In the genomic region with DNA sequence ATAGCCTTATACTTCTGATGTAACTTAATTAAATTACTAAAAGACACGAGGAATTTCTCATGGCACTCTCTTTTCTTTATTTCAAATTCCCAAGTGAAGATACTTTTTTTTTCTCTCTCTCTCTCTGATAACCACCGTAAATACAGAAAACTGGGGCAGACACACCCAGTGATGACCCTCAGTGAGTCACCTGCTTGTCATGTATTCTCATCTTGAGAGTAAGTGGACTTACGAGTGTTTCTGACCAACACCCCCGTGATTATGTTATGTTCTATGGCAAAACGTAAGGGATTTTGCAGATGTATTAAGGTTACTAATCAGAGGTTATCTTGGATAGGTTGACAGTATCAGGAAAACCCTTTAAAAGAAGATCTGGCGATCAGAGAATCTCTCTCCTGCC, we compare ENCODE assay signal across 31 cellular contexts.
DNase-seq lines count a peak whose midpoint lies in the region; ATAC-seq and TF ChIP-seq lines count a peak whose summit lies in the region.
"Had no signal": no experiment of that assay in that cellular context is flagged by ENCODE, and none has a peak within 500 bp of the region (broad histone marks: within the 10 kb centered on the region; RNA-seq: fewer than 3 reads in every experiment).

No MANE protein-coding gene starts in this region.

- DNase-seq in MCF 10A (ENCODE audit: unreplicated experiment) (peak; percentile 15), breast epithelium (ENCODE audit: low spot score in 2 of 2) (no peak), RWPE1 (ENCODE audit: low spot score) (peak; percentile 54), fibroblast of lung (ENCODE audit: low read depth in 2 of 2) (peak; percentile 16 to 27), hypothalamus (lab: John Stamatoyannopoulos, UW) (no peak), osteoblast (ENCODE audit: insufficient read length, low spot score, missing footprints) (no peak)
- no peak for DNase-seq in activated CD8-positive, alpha-beta memory T cell treated with anti-CD3 and anti-CD28 coated beads, Interleukin-2, amount 50 U/mL, for 48 hours
- DNase-seq in activated CD8-positive, alpha-beta T cell treated with anti-CD3 and anti-CD28 coated beads, Interleukin-2, amount 10 ng/mL, durations not matched to agents 7 days and 5 days = no peak
- DNase-seq: activated B cell treated with CpG ODN at 0.5 μM for 24 hours; activated CD4-positive, alpha-beta T cell treated with anti-CD3 and anti-CD28 coated beads, Interleukin-2, amount 50 U/mL, for 1 hour; activated naive CD4-positive, alpha-beta T cell treated with Interleukin-2 at 50 U/mL for 16 hours; activated T-cell treated with anti-CD3 and anti-CD28 coated beads, Interleukin-2, amount 50 U/mL, for 48 hours; Caco-2; DMS79 treated with DMSO at 0.1 percent for 48 hours; immature natural killer cell; KG1; MV-4-11; NCI-H1436; NCI-H2081 treated with DMSO at 0.1 percent for 48 hours; NCI-H345; NCI-H69; nephron progenitor cell; ovary; T-cell had no signal

- POLR2A ChIA-PET in MCF 10A (lab: Yijun Ruan, JAX) (no interaction called here), RWPE1 (lab: Yijun Ruan, JAX; ENCODE audit: low non-redundant PET) (no interaction called here)
- POLR2A ChIA-PET in activated CD8-positive, alpha-beta T cell treated with anti-CD3 and anti-CD28 coated beads, Interleukin-2, amount 10 ng/mL, durations not matched to agents 7 days and 5 days (lab: Charles Lee) = no interaction called here

- H3K9me3 Mint-ChIP-seq in MCF 10A (ENCODE audit: unreplicated experiment) = no peaks in the 10 kb centered on the region
- peaks cover 28% of the 10 kb centered on the region for H3K9me3 Mint-ChIP-seq in activated CD8-positive, alpha-beta T cell treated with anti-CD3 and anti-CD28 coated beads, Interleukin-2, amount 10 ng/mL, durations not matched to agents 7 days and 5 days (ENCODE audit: insufficient read depth)
- H3K9me3 Mint-ChIP-seq: GM23338, memory B cell, nephron progenitor cell, type B pancreatic cell had no signal

- H3K27ac Mint-ChIP-seq in MCF 10A (ENCODE audit: low read depth, unreplicated experiment) = no peak overlapping the region
- no peak overlapping the region for H3K27ac Mint-ChIP-seq in activated CD8-positive, alpha-beta T cell treated with anti-CD3 and anti-CD28 coated beads, Interleukin-2, amount 10 ng/mL, durations not matched to agents 7 days and 5 days
- H3K27ac Mint-ChIP-seq: activated B cell treated with CpG ODN at 0.5 μM for 24 hours; CD14-positive monocyte; GM23338; immature natural killer cell; memory B cell; nephron progenitor cell; stimulated activated effector memory CD8-positive, alpha-beta T cell treated with anti-CD3 and anti-CD28 coated beads, Interleukin-12 subunit alpha, Interleukin-12 subunit beta, amount 100 ng/mL, for 72 hours; T-cell; type B pancreatic cell had no signal

- no peak overlapping the region for H3K4me3 ChIP-seq in breast epithelium
- no peak overlapping the region for H3K4me3 ChIP-seq in fibroblast of lung (replicated peaks in 1 of 4; ENCODE audit: control extremely low read depth in 1 of 4, insufficient read depth in 1 of 4, low read depth in 3 of 4, low read length in 4 of 4)
- H3K4me3 ChIP-seq in osteoblast (ENCODE audit: insufficient read depth, low read length) = no peak overlapping the region
- H3K4me3 ChIP-seq: GM23338, ovary had no signal

- no peaks in the 10 kb centered on the region for H3K36me3 Mint-ChIP-seq in MCF 10A (ENCODE audit: insufficient read depth, unreplicated experiment)
- no peaks in the 10 kb centered on the region for H3K36me3 Mint-ChIP-seq in activated CD8-positive, alpha-beta T cell treated with anti-CD3 and anti-CD28 coated beads, Interleukin-2, amount 10 ng/mL, durations not matched to agents 7 days and 5 days (ENCODE audit: low read depth)
- H3K36me3 Mint-ChIP-seq: CD14-positive monocyte; immature natural killer cell; memory B cell; stimulated activated effector memory CD8-positive, alpha-beta T cell treated with anti-CD3 and anti-CD28 coated beads, Interleukin-12 subunit alpha, Interleukin-12 subunit beta, amount 100 ng/mL, for 72 hours; T-cell; type B pancreatic cell had no signal

- H2AFZ ChIP-seq in fibroblast of lung (ENCODE audit: low read length) (no peak overlapping the region), osteoblast (ENCODE audit: low read length) (no peak overlapping the region)
- H2AFZ ChIP-seq: GM23338 had no signal

- H3K79me2 ChIP-seq in fibroblast of lung (ENCODE audit: control insufficient read depth, insufficient read depth, low read length) (no peaks in the 10 kb centered on the region), osteoblast (ENCODE audit: insufficient read depth, low read length) (no peaks in the 10 kb centered on the region)

- H3K27me3 Mint-ChIP-seq in MCF 10A (ENCODE audit: insufficient read depth, unreplicated experiment) = peaks cover 57% of the 10 kb centered on the region
- H3K27me3 Mint-ChIP-seq in activated CD8-positive, alpha-beta T cell treated with anti-CD3 and anti-CD28 coated beads, Interleukin-2, amount 10 ng/mL, durations not matched to agents 7 days and 5 days (ENCODE audit: low read depth) = no peaks in the 10 kb centered on the region
- H3K27me3 Mint-ChIP-seq: activated B cell treated with CpG ODN at 0.5 μM for 24 hours, memory B cell, T-cell, type B pancreatic cell had no signal

- no peaks in the 10 kb centered on the region for H3K9me3 ChIP-seq in breast epithelium
- H3K9me3 ChIP-seq in fibroblast of lung (ENCODE audit: control insufficient read depth, insufficient read depth, low read depth, low read length) = no peaks in the 10 kb centered on the region
- no peaks in the 10 kb centered on the region for H3K9me3 ChIP-seq in osteoblast (ENCODE audit: low read depth, low read length)
- H3K9me3 ChIP-seq: Caco-2, ovary had no signal

- CTCF ChIA-PET in MCF 10A (lab: Yijun Ruan, JAX) (no interaction called here), RWPE1 (lab: Yijun Ruan, JAX) (no interaction called here)
- CTCF ChIA-PET in activated CD8-positive, alpha-beta T cell treated with anti-CD3 and anti-CD28 coated beads, Interleukin-2, amount 10 ng/mL, durations not matched to agents 7 days and 5 days (lab: Charles Lee) = no interaction called here

- H3K4me1 ChIP-seq in breast epithelium = no peaks in the 10 kb centered on the region
- no peaks in the 10 kb centered on the region for H3K4me1 ChIP-seq in fibroblast of lung (ENCODE audit: control insufficient read depth, extremely low read depth, insufficient read depth, low read length)
- no peaks in the 10 kb centered on the region for H3K4me1 ChIP-seq in osteoblast (ENCODE audit: insufficient read depth, low read length)
- H3K4me1 ChIP-seq: Caco-2 had no signal

- no peak overlapping the region for H3K4me3 Mint-ChIP-seq in MCF 10A (ENCODE audit: unreplicated experiment)
- H3K4me3 Mint-ChIP-seq in activated CD8-positive, alpha-beta T cell treated with anti-CD3 and anti-CD28 coated beads, Interleukin-2, amount 10 ng/mL, durations not matched to agents 7 days and 5 days = no peak overlapping the region
- H3K4me3 Mint-ChIP-seq: activated B cell treated with CpG ODN at 0.5 μM for 24 hours; CD14-positive monocyte; GM23338; immature natural killer cell; memory B cell; nephron progenitor cell; stimulated activated effector memory CD8-positive, alpha-beta T cell treated with anti-CD3 and anti-CD28 coated beads, Interleukin-12 subunit alpha, Interleukin-12 subunit beta, amount 100 ng/mL, for 72 hours; T-cell; type B pancreatic cell had no signal

- no peaks in the 10 kb centered on the region for H4K20me1 ChIP-seq in fibroblast of lung (ENCODE audit: control insufficient read depth, extremely low read depth, insufficient read depth, low read length)
- no peaks in the 10 kb centered on the region for H4K20me1 ChIP-seq in osteoblast (ENCODE audit: insufficient read depth, low read length)

- TF ChIP-seq CTCF in MCF 10A (IDR thresholded peaks at IDR 0.05; ENCODE audit: unreplicated experiment) (no peak), breast epithelium (IDR thresholded peaks at IDR 0.05) (no peak), RWPE1 (conservative IDR thresholded peaks at IDR 0.05; ENCODE audit: low read depth) (no peak), fibroblast of lung (conservative IDR thresholded peaks at IDR 0.05 in 1 of 2, IDR thresholded peaks at IDR 0.05 in 1 of 2; ENCODE audit: low read depth in 1 of 2, low read length in 2 of 2) (no peak), osteoblast (IDR thresholded peaks at IDR 0.05; ENCODE audit: extremely low read depth, low read depth, low read length) (no peak)

- BruUV-seq in MCF 10A (replicated peaks; lab: Mats Ljungman, UMichigan) = no TSS peak

- H3K27me3 ChIP-seq in breast epithelium = no peaks in the 10 kb centered on the region
- no peaks in the 10 kb centered on the region for H3K27me3 ChIP-seq in fibroblast of lung (ENCODE audit: control insufficient read depth, insufficient read depth, low read length)
- no peaks in the 10 kb centered on the region for H3K27me3 ChIP-seq in osteoblast (ENCODE audit: insufficient read depth, low read length)
- H3K27me3 ChIP-seq: ovary had no signal

- no peaks in the 10 kb centered on the region for H3K4me1 Mint-ChIP-seq in MCF 10A (ENCODE audit: insufficient read depth, unreplicated experiment)
- H3K4me1 Mint-ChIP-seq in activated CD8-positive, alpha-beta T cell treated with anti-CD3 and anti-CD28 coated beads, Interleukin-2, amount 10 ng/mL, durations not matched to agents 7 days and 5 days (ENCODE audit: low read depth) = no peaks in the 10 kb centered on the region
- H3K4me1 Mint-ChIP-seq: activated B cell treated with CpG ODN at 0.5 μM for 24 hours; CD14-positive monocyte; immature natural killer cell; memory B cell; stimulated activated effector memory CD8-positive, alpha-beta T cell treated with anti-CD3 and anti-CD28 coated beads, Interleukin-12 subunit alpha, Interleukin-12 subunit beta, amount 100 ng/mL, for 72 hours; T-cell had no signal

- intact Hi-C loops in MCF 10A (cut with micrococcal nuclease) = no loop called here
- intact Hi-C loops in breast epithelium (cut with DNase I; ENCODE audit: low total_unique reads) = no loop called here

- no peak overlapping the region for H3K9ac ChIP-seq in fibroblast of lung (ENCODE audit: insufficient read depth, low read length)

- H3K36me3 ChIP-seq in breast epithelium (no peaks in the 10 kb centered on the region), fibroblast of lung (ENCODE audit: control insufficient read depth, insufficient read depth, low read length) (no peaks in the 10 kb centered on the region), osteoblast (ENCODE audit: insufficient read depth, low read length) (no peaks in the 10 kb centered on the region)

- H3K4me2 ChIP-seq in fibroblast of lung (ENCODE audit: extremely low read depth, insufficient read depth, low read length) (no peak overlapping the region), osteoblast (ENCODE audit: insufficient read depth, low read length) (no peak overlapping the region)
- H3K4me2 ChIP-seq: GM23338 had no signal

- no peak for TF ChIP-seq POLR2A in breast epithelium (IDR thresholded peaks at IDR 0.05)

- no peak for ATAC-seq in activated CD8-positive, alpha-beta T cell treated with anti-CD3 and anti-CD28 coated beads, Interleukin-2, amount 10 ng/mL, durations not matched to agents 7 days and 5 days
- ATAC-seq: GM23338; Panc1; stimulated activated effector memory CD8-positive, alpha-beta T cell treated with anti-CD3 and anti-CD28 coated beads, Interleukin-12 subunit alpha, Interleukin-12 subunit beta, amount 100 ng/mL, for 72 hours; T-cell had no signal

- H3K27ac ChIP-seq in breast epithelium (no peak overlapping the region), RWPE1 (no peak overlapping the region), fibroblast of lung (ENCODE audit: insufficient read depth, low read length) (no peak overlapping the region), osteoblast (ENCODE audit: low read depth, low read length) (no peak overlapping the region)
- H3K27ac ChIP-seq: 22Rv1, ovary had no signal

Comparison
In these comparisons a context has a peak if more than half of its experiments do, and no peak if none do; other contexts are left out.
1. DNase-seq: peak in MCF 10A (single experiment), RWPE1 (single experiment) and fibroblast of lung (2 of 2); none in breast epithelium (0 of 2), hypothalamus (0 of 51), osteoblast (single experiment), activated CD8-positive, alpha-beta memory T cell treated with anti-CD3 and anti-CD28 coated beads, Interleukin-2, amount 50 U/mL, for 48 hours (single experiment) and activated CD8-positive, alpha-beta T cell treated with anti-CD3 and anti-CD28 coated beads, Interleukin-2, amount 10 ng/mL, durations not matched to agents 7 days and 5 days (single experiment).